24 cellular contexts compared by ENCODE assay signal in the genomic region with DNA sequence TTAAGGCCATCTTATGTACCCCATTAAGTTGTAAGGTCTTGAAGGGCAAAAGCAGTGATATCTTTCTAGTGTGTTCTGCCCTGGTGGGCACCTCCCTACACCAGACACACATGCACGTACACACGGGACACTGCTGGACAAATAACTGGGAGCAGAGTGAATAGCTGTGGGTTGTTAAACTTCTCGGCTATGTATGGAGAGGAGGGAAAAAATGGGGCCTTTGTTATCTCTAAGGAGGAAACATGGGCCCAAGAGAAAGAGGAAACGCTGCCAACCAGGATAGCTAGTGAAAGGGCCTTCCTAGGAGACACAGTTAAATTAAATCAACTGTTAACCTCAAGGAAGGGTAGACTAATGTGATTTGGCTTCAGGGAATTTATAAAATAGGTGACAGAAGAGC.
"Had no signal": no experiment of that assay in that cellular context is flagged by ENCODE, and none has a peak within 500 bp of the region (broad histone marks: within the 10 kb centered on the region; RNA-seq: fewer than 3 reads in every experiment).

No MANE protein-coding gene starts in this region.

- H3K4me1 Mint-ChIP-seq: activated CD8-positive, alpha-beta memory T cell treated with anti-CD3 and anti-CD28 coated beads, Interleukin-2, amount 10 ng/mL, durations not matched to agents 7 days and 5 days; activated naive CD4-positive, alpha-beta T cell treated with anti-CD3 and anti-CD28 coated beads, Interleukin-2, amount 10 ng/mL, durations not matched to agents 7 days and 5 days; immature natural killer cell; naive thymus-derived CD8-positive, alpha-beta T cell; stimulated activated memory B cell treated with anti-CD40 and anti-IgM and Interleukin-4, amounts not matched to agents 10 μg/mL and 1 μg/mL and 100 μg/mL, for 72 hours had no signal

- H3K27ac Mint-ChIP-seq: activated CD8-positive, alpha-beta memory T cell treated with anti-CD3 and anti-CD28 coated beads, Interleukin-2, amount 10 ng/mL, durations not matched to agents 7 days and 5 days; activated CD8-positive, alpha-beta T cell treated with anti-CD3 and anti-CD28 coated beads for 36 hours; activated naive CD4-positive, alpha-beta T cell treated with anti-CD3 and anti-CD28 coated beads, Interleukin-2, amount 10 ng/mL, durations not matched to agents 7 days and 5 days; immature natural killer cell; naive thymus-derived CD8-positive, alpha-beta T cell; stimulated activated memory B cell treated with anti-CD40 and anti-IgM and Interleukin-4, amounts not matched to agents 10 μg/mL and 1 μg/mL and 100 μg/mL, for 72 hours had no signal

- ATAC-seq: activated CD8-positive, alpha-beta memory T cell treated with anti-CD3 and anti-CD28 coated beads, Interleukin-2, amount 10 ng/mL, durations not matched to agents 7 days and 5 days; activated CD8-positive, alpha-beta T cell treated with anti-CD3 and anti-CD28 coated beads for 36 hours; left lobe of liver; lower lobe of right lung; naive thymus-derived CD8-positive, alpha-beta T cell; right cardiac atrium; stimulated activated memory B cell treated with anti-CD40 and anti-IgM and Interleukin-4, amounts not matched to agents 10 μg/mL and 1 μg/mL and 100 μg/mL, for 72 hours had no signal

- H3K4me3 ChIP-seq: coronary artery, lower lobe of right lung, ovary, skin epidermis, stomach, suprapubic skin, tibial nerve had no signal

- H3K27me3 ChIP-seq: ovary, stomach, suprapubic skin, tibial nerve had no signal

- DNase-seq: activated CD4-positive, alpha-beta T cell treated with anti-CD3 and anti-CD28 coated beads for 48 hours; activated CD4-positive, CD25-positive, alpha-beta regulatory T cell; activated CD8-positive, alpha-beta memory T cell treated with anti-CD3 and anti-CD28 coated beads, Interleukin-2, amount 10 ng/mL, durations not matched to agents 7 days and 5 days; activated CD8-positive, alpha-beta T cell treated with anti-CD3 and anti-CD28 coated beads for 36 hours; activated effector memory CD4-positive, alpha-beta T cell treated with anti-CD3 and anti-CD28 coated beads, Interleukin-2, amount 50 U/mL, for 16 hours; activated naive CD4-positive, alpha-beta T cell treated with anti-CD3 and anti-CD28 coated beads, Interleukin-2, amount 10 ng/mL, durations not matched to agents 7 days and 5 days; activated T-cell treated with anti-CD3 and anti-CD28 coated beads for 4 hours; amygdala; cerebellar nuclear complex; foreskin fibroblast; immature natural killer cell; lower lobe of right lung; naive thymus-derived CD8-positive, alpha-beta T cell; ovary; right cardiac atrium; stimulated activated CD4-positive, alpha-beta T cell treated with anti-CD3 and anti-CD28 coated beads, Interleukin-2, amount 100 ng/mL, for 24 hours; stomach; T-helper 1 cell had no signal

- H3K36me3 ChIP-seq: lower lobe of right lung, ovary, stomach, suprapubic skin, tibial nerve had no signal

- H3K36me3 Mint-ChIP-seq: activated CD8-positive, alpha-beta memory T cell treated with anti-CD3 and anti-CD28 coated beads, Interleukin-2, amount 10 ng/mL, durations not matched to agents 7 days and 5 days; activated naive CD4-positive, alpha-beta T cell treated with anti-CD3 and anti-CD28 coated beads, Interleukin-2, amount 10 ng/mL, durations not matched to agents 7 days and 5 days; immature natural killer cell; naive thymus-derived CD8-positive, alpha-beta T cell; stimulated activated memory B cell treated with anti-CD40 and anti-IgM and Interleukin-4, amounts not matched to agents 10 μg/mL and 1 μg/mL and 100 μg/mL, for 72 hours had no signal

- H3K9me3 Mint-ChIP-seq: activated CD8-positive, alpha-beta T cell treated with anti-CD3 and anti-CD28 coated beads for 36 hours; activated naive CD4-positive, alpha-beta T cell treated with anti-CD3 and anti-CD28 coated beads, Interleukin-2, amount 10 ng/mL, durations not matched to agents 7 days and 5 days; immature natural killer cell had no signal

- H3K4me3 Mint-ChIP-seq: activated CD8-positive, alpha-beta memory T cell treated with anti-CD3 and anti-CD28 coated beads, Interleukin-2, amount 10 ng/mL, durations not matched to agents 7 days and 5 days; activated CD8-positive, alpha-beta T cell treated with anti-CD3 and anti-CD28 coated beads for 36 hours; activated naive CD4-positive, alpha-beta T cell treated with anti-CD3 and anti-CD28 coated beads, Interleukin-2, amount 10 ng/mL, durations not matched to agents 7 days and 5 days; immature natural killer cell; naive thymus-derived CD8-positive, alpha-beta T cell; stimulated activated memory B cell treated with anti-CD40 and anti-IgM and Interleukin-4, amounts not matched to agents 10 μg/mL and 1 μg/mL and 100 μg/mL, for 72 hours had no signal

- H3K9me3 ChIP-seq: lower lobe of right lung, stomach, suprapubic skin had no signal
